In genomic region chr11:8256271-8257002, GRCh38 we compare ENCODE assay signal across 19 cellular contexts. TPM values are rescaled to one million over a fixed set of nuclear protein-coding genes. Genes with fewer than 3 reads are reported as not detected.
"Had no signal": no experiment of that assay in that cellular context is flagged by ENCODE, and none has a peak within 500 bp of the region (broad histone marks: within the 10 kb centered on the region; RNA-seq: fewer than 3 reads in every experiment).

No MANE protein-coding gene starts in this region.

- H3K9me3 Mint-ChIP-seq: nephron had no signal

- H3K4me1 ChIP-seq: left lung, prostate gland, thyroid gland had no signal

- DNase-seq: activated naive CD4-positive, alpha-beta T cell; dermis blood vessel endothelial cell; foreskin melanocyte; heart left ventricle; left lung; mesenchymal stem cell; right cardiac atrium; SHP77 treated with DMSO at 0.1 percent for 48 hours; T-helper 1 cell; T1000; thyroid gland had no signal

- H3K9me3 ChIP-seq: heart left ventricle, left lung, prostate gland, stomach, thyroid gland had no signal

- H3K27ac Mint-ChIP-seq: nephron had no signal

- H3K36me3 ChIP-seq: heart left ventricle, left lung, prostate gland, stomach, thyroid gland had no signal

- ATAC-seq: activated CD4-positive, CD25-positive, alpha-beta regulatory T cell treated with anti-CD3 and anti-CD28 coated beads, Interleukin-2, amount 50 U/mL, for 24 hours; heart left ventricle; left lung; right cardiac atrium; SK-N-SH treated with all-trans-retinoic acid at 6 μM for 48 hours had no signal

- H3K27me3 ChIP-seq: thyroid gland had no signal

- H3K4me3 Mint-ChIP-seq: nephron had no signal

- H3K27ac ChIP-seq: epithelial cell of prostate, heart left ventricle, left lung, prostate gland, stomach, thyroid gland had no signal

- H3K4me3 ChIP-seq: heart left ventricle, left lung, prostate gland, stomach, thyroid gland had no signal

RNA-seq across cellular contexts. Expression of gene LMO1, which starts 7.2 kb away (rescaled TPM):
- total RNA-seq: aorta, dermis blood vessel endothelial cell, fibroblast of lung, left lung, prostate gland, stomach had no signal
